Comparison of ENCODE assay signal across 13 cellular contexts in the genomic region with DNA sequence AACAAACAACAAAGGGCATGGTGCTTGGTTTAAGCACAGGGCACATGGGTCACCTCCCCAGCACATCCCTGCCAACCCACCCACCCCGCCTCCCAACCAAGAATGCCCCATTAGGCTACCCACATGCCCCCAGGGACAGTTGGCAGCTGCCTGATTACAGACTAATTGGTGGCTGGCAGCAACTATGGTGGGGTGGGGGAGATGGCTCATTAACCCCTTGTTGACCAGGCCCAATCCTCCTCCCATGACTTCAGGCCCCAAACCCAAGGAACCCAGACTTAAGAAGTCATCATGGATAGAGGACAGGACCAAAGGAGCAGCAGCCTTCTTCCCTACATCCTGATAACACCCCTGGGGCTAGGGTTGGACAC. TPM values are rescaled to one million over a fixed set of nuclear protein-coding genes. Genes with fewer than 3 reads are reported as not detected.
A peak's percentile ranks its signal among the peaks of the same experiment; 100 is the strongest.
DNase-seq lines count a peak whose midpoint lies in the region; ATAC-seq and TF ChIP-seq lines count a peak whose summit lies in the region.
"Had no signal": no experiment of that assay in that cellular context is flagged by ENCODE, and none has a peak within 500 bp of the region (broad histone marks: within the 10 kb centered on the region; RNA-seq: fewer than 3 reads in every experiment).

No MANE protein-coding gene starts in this region.

- H3K4me1 ChIP-seq in thoracic aorta (ENCODE audit: control insufficient read depth in 1 of 2, low read depth in 2 of 2): peaks cover 20 to 56% of the 10 kb centered on the region in 2 donors

- no peak for DNase-seq in activated naive CD8-positive, alpha-beta T cell treated with anti-CD3 and anti-CD28 coated beads, Interleukin-2, amount 50 U/mL, for 24 hours
- DNase-seq in NCI-H526 (lab: John Stamatoyannopoulos, UW): peak; percentile 23 to 61
- no peak for DNase-seq in dorsolateral prefrontal cortex
- DNase-seq in thoracic aorta (ENCODE audit: low spot score): no peak
- DNase-seq in SHP77 (lab: John Stamatoyannopoulos, UW): no peak
- DNase-seq in effector CD4-positive, alpha-beta T cell: no peak
- DNase-seq in medulla oblongata (ENCODE audit: extremely low spot score): no peak
- DNase-seq: heart left ventricle, lower lobe of right lung, MG63, transverse colon had no signal

- H3K36me3 ChIP-seq in thoracic aorta: no peaks in the 10 kb centered on the region
- H3K36me3 ChIP-seq: heart left ventricle, lower lobe of right lung, MG63, transverse colon had no signal

- no peaks in the 10 kb centered on the region for H3K36me3 Mint-ChIP-seq in activated naive CD8-positive, alpha-beta T cell
- H3K36me3 Mint-ChIP-seq in activated naive CD8-positive, alpha-beta T cell treated with anti-CD3 and anti-CD28 coated beads, Interleukin-2, amount 50 U/mL, for 24 hours (ENCODE audit: low read depth): no peaks in the 10 kb centered on the region

- H3K27me3 ChIP-seq in dorsolateral prefrontal cortex: no peaks in the 10 kb centered on the region
- H3K27me3 ChIP-seq in thoracic aorta (replicated peaks; ENCODE audit: insufficient read depth): no peaks in the 10 kb centered on the region
- H3K27me3 ChIP-seq: heart left ventricle, MG63, transverse colon had no signal

- H3K27ac Mint-ChIP-seq in activated naive CD8-positive, alpha-beta T cell: no peak overlapping the region
- no peak overlapping the region for H3K27ac Mint-ChIP-seq in activated naive CD8-positive, alpha-beta T cell treated with anti-CD3 and anti-CD28 coated beads, Interleukin-2, amount 50 U/mL, for 24 hours

- intact Hi-C loops in dorsolateral prefrontal cortex (cut with DNase I): loop anchor here in 1 of 2 donors (5.0 kb wide), 1 partner anchor 42 kb away; no protein-coding TSS in a partner anchor

- H3K27ac ChIP-seq in dorsolateral prefrontal cortex (peak overlapping the region in 45 of 59 donors; percentile 13 to 86 (median 59)), thoracic aorta (peak overlapping the region; percentile 72 to 81)
- H3K27ac ChIP-seq: lower lobe of right lung had no signal

- ATAC-seq in activated naive CD8-positive, alpha-beta T cell treated with anti-CD3 and anti-CD28 coated beads, Interleukin-2, amount 50 U/mL, for 24 hours: no peak
- ATAC-seq in thoracic aorta (ENCODE audit: insufficient number of reproducible peaks, low FRiP score, low read depth): no peak
- ATAC-seq: heart left ventricle, lower lobe of right lung, Panc1 had no signal

- TF ChIP-seq CTCF in dorsolateral prefrontal cortex (IDR thresholded peaks at IDR 0.05 in 54 of 56, conservative IDR thresholded peaks at IDR 0.05 in 2 of 56; ENCODE audit: low read depth in 1 of 56, partially characterized antibody in 56 of 56): no peak
- TF ChIP-seq CTCF in thoracic aorta (IDR thresholded peaks at IDR 0.05): no peak

- H3K4me3 ChIP-seq in dorsolateral prefrontal cortex (peak overlapping the region in 56 of 59 donors; percentile 50 to 87 (median 70)), thoracic aorta (peak overlapping the region; percentile 90)
- H3K4me3 ChIP-seq: MG63 had no signal

- peaks cover 21% of the 10 kb centered on the region for H3K4me1 Mint-ChIP-seq in activated naive CD8-positive, alpha-beta T cell (ENCODE audit: low read depth)
- H3K4me1 Mint-ChIP-seq in activated naive CD8-positive, alpha-beta T cell treated with anti-CD3 and anti-CD28 coated beads, Interleukin-2, amount 50 U/mL, for 24 hours: peaks cover 29% of the 10 kb centered on the region

- no peaks in the 10 kb centered on the region for H3K9me3 Mint-ChIP-seq in activated naive CD8-positive, alpha-beta T cell (ENCODE audit: low read depth)
- H3K9me3 Mint-ChIP-seq in activated naive CD8-positive, alpha-beta T cell treated with anti-CD3 and anti-CD28 coated beads, Interleukin-2, amount 50 U/mL, for 24 hours: no peaks in the 10 kb centered on the region

- no peaks in the 10 kb centered on the region for H3K27me3 Mint-ChIP-seq in activated naive CD8-positive, alpha-beta T cell
- no peaks in the 10 kb centered on the region for H3K27me3 Mint-ChIP-seq in activated naive CD8-positive, alpha-beta T cell treated with anti-CD3 and anti-CD28 coated beads, Interleukin-2, amount 50 U/mL, for 24 hours

- H3K9me3 ChIP-seq in thoracic aorta: no peaks in the 10 kb centered on the region
- H3K9me3 ChIP-seq: heart left ventricle, lower lobe of right lung, MG63, transverse colon had no signal

- peak overlapping the region; percentile 75 for H3K4me3 Mint-ChIP-seq in activated naive CD8-positive, alpha-beta T cell
- H3K4me3 Mint-ChIP-seq in activated naive CD8-positive, alpha-beta T cell treated with anti-CD3 and anti-CD28 coated beads, Interleukin-2, amount 50 U/mL, for 24 hours: no peak overlapping the region

RNA-seq across cellular contexts. Expression of gene RIMS3, which starts 1.3 kb away (rescaled TPM):
- total RNA-seq in dorsolateral prefrontal cortex (100 to 1,000 TPM in 119 of 120 experiments, 10 to 100 TPM in 1; 58.9 to 366 (median 240) TPM), thoracic aorta (10 to 100 TPM; 18.1 to 33.7 TPM)

RNA-seq across cellular contexts. Expression of gene NFYC, which starts 27.4 kb away (rescaled TPM):
- total RNA-seq in dorsolateral prefrontal cortex (10 to 100 TPM; 44.5 to 77.9 (median 59.4) TPM), thoracic aorta (10 to 100 TPM; 38.9 to 40.6 TPM)

Comparison
In these comparisons a context has a peak if more than half of its experiments do, and no peak if none do; other contexts are left out.
1. DNase-seq: peak in NCI-H526 (2 of 2); none in activated naive CD8-positive, alpha-beta T cell treated with anti-CD3 and anti-CD28 coated beads, Interleukin-2, amount 50 U/mL, for 24 hours (single experiment), dorsolateral prefrontal cortex (0 of 10), thoracic aorta (single experiment), SHP77 (0 of 2), effector CD4-positive, alpha-beta T cell (single experiment) and medulla oblongata (single experiment).